In the genomic region with DNA sequence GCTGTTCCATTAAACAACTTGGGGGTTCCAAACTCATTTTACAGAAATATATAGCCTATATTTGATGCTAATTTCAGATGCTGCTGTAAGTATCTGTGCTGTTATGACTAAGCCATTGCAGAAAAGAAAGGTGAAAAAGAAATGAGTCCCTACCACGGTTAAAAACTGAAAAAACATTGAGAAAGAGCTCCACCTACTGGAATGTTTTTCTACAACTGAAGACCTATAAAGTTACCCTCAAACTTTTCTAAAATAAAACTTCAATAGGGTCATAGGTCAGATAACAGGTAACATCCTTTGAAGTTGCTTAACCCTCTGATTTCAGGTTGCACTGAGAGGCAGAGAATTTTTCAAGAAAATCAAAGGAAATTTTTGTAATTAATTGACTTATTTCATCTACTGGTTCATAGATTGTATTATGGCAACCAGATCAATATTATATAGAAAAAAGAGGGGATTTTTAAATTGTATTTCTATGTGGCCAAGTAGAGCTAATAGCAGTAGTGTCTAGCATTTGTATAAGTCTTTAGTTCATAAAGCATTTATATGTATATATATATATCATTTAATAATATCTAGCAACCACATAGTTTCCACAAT, we compare ENCODE assay signal across 8 cellular contexts.
A peak's percentile ranks its signal among the peaks of the same experiment; 100 is the strongest.
DNase-seq lines count a peak whose midpoint lies in the region; ATAC-seq, FAIRE-seq and TF ChIP-seq lines count a peak whose summit lies in the region.

No MANE protein-coding gene starts in this region.

- no peak overlapping the region for H3K9ac ChIP-seq in colonic mucosa (ENCODE audit: low read depth in 2 of 2, low read length in 2 of 2)

- no peak overlapping the region for H3K27ac ChIP-seq in colonic mucosa

- no peaks in the 10 kb centered on the region for H3K9me3 ChIP-seq in colonic mucosa

- H3K4me3 Mint-ChIP-seq in activated naive CD4-positive, alpha-beta T cell treated with anti-CD3 and anti-CD28 coated beads, Interleukin-2, amount 10 ng/mL, durations not matched to agents 7 days and 5 days: no peak overlapping the region

- intact Hi-C loops in colonic mucosa (cut with DNase I): no loop called here

- H3K27me3 Mint-ChIP-seq in activated naive CD4-positive, alpha-beta T cell treated with anti-CD3 and anti-CD28 coated beads, Interleukin-2, amount 10 ng/mL, durations not matched to agents 7 days and 5 days: no peaks in the 10 kb centered on the region

- no peaks in the 10 kb centered on the region for H3K36me3 Mint-ChIP-seq in activated naive CD4-positive, alpha-beta T cell treated with anti-CD3 and anti-CD28 coated beads, Interleukin-2, amount 10 ng/mL, durations not matched to agents 7 days and 5 days

- H3K36me3 ChIP-seq in colonic mucosa: no peaks in the 10 kb centered on the region

- no peaks in the 10 kb centered on the region for H3K9me3 Mint-ChIP-seq in activated naive CD4-positive, alpha-beta T cell treated with anti-CD3 and anti-CD28 coated beads, Interleukin-2, amount 10 ng/mL, durations not matched to agents 7 days and 5 days

- ATAC-seq in GM18519 (IDR thresholded peaks at IDR 0.05; ENCODE audit: low FRiP score, unreplicated experiment) (peak; percentile 91), HG03520 (IDR thresholded peaks at IDR 0.05; ENCODE audit: unreplicated experiment) (peak; percentile 92)

- no peaks in the 10 kb centered on the region for H3K4me1 ChIP-seq in colonic mucosa

- H3K27me3 ChIP-seq in colonic mucosa: no peaks in the 10 kb centered on the region

- H3K27ac Mint-ChIP-seq in activated naive CD4-positive, alpha-beta T cell treated with anti-CD3 and anti-CD28 coated beads, Interleukin-2, amount 10 ng/mL, durations not matched to agents 7 days and 5 days: no peak overlapping the region

- no peak overlapping the region for H3K4me3 ChIP-seq in colonic mucosa

- H3K4me1 Mint-ChIP-seq in activated naive CD4-positive, alpha-beta T cell treated with anti-CD3 and anti-CD28 coated beads, Interleukin-2, amount 10 ng/mL, durations not matched to agents 7 days and 5 days: no peaks in the 10 kb centered on the region

- FAIRE-seq in RCC 7860 (lab: Jason Lieb, UNC): no peak

- TF ChIP-seq CTCF in AG09319 (IDR thresholded peaks at IDR 0.05; ENCODE audit: low read depth, low read length): peak; percentile 41
- TF ChIP-seq CTCF in colonic mucosa (IDR thresholded peaks at IDR 0.05): no peak

- CTCF ChIA-PET in activated naive CD4-positive, alpha-beta T cell treated with anti-CD3 and anti-CD28 coated beads, Interleukin-2, amount 10 ng/mL, durations not matched to agents 7 days and 5 days (lab: Charles Lee): interaction anchor here (0.8 to 1.4 kb wide), 5 partner anchors 10 to 192 kb away, joined by 3 read pairs; no protein-coding TSS in a partner anchor

- DNase-seq in AG09319 (ENCODE audit: extremely low read depth, low read depth): no peak
- peak; percentile 8 for DNase-seq in RCC 7860 (ENCODE audit: low spot score)
- DNase-seq in inferior parietal cortex (ENCODE audit: extremely low spot score): peak; percentile 67
- DNase-seq in activated naive CD4-positive, alpha-beta T cell treated with anti-CD3 and anti-CD28 coated beads, Interleukin-2, amount 10 ng/mL, durations not matched to agents 7 days and 5 days: no peak
- DNase-seq in colonic mucosa: no peak
- DNase-seq in activated CD8-positive, alpha-beta memory T cell treated with anti-CD3 and anti-CD28 coated beads for 24 hours: no peak

Comparison
In these comparisons a context has a peak if more than half of its experiments do, and no peak if none do; other contexts are left out.
1. DNase-seq: peak in RCC 7860 (single experiment) and inferior parietal cortex (single experiment); none in AG09319 (single experiment), activated naive CD4-positive, alpha-beta T cell treated with anti-CD3 and anti-CD28 coated beads, Interleukin-2, amount 10 ng/mL, durations not matched to agents 7 days and 5 days (single experiment), colonic mucosa (single experiment) and activated CD8-positive, alpha-beta memory T cell treated with anti-CD3 and anti-CD28 coated beads for 24 hours (single experiment).